ENCODE assay signal across 1 cellular context in the genomic region with DNA sequence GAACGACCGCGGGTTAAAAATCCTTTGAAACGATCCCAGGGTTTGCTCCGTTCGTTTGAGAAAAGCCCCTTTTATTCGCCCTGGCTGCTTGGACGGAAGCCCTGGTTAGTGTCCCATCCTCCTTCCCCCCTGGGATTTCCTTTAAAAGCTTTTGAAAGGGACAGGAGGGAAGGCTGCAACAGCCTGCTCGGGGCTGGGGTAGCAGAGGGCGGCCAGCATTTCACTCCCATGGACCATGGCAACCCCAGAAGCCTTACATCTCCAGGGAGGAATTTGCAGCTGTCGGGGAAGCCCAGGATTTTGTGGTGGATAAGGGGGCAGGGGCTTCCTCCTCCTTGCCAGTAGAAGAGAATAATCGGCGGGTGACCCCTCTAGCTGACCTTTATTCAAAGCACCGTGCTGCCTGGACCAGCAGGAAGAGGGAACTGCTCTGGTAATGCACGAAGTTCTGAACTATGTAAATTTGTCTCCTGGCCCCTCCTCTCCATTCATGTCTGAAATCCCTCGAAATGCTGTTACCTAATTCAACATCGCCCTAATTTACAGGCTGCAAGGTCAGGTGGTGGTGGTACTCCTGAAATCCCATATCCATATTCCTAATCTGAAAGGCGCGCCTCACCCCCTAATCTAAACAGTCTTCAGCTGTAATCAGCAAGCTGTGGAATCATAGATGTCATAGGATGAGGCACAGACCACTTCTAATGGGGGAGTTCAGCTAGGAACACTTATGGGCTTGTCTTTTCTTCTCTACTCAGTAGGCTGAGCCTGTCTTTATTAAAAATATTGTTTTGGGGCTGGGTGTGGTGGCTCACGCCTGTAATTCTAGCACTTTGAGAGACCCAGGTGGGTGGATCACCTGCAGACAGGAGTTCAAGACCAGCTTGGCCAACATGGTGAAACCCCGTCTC.
TF ChIP-seq lines count a peak whose summit lies in the region.

No MANE protein-coding gene starts in this region.

TF ChIP-seq in K562, 482 proteins besides CTCF, POLR2A, EP300 and RAD21 (continues in another document):
- peak; percentile 75 for TF ChIP-seq POLR2AphosphoS5 (IDR thresholded peaks at IDR 0.05; ENCODE audit: control insufficient read depth, insufficient read depth, low read depth, low read length)
- TF ChIP-seq ZNF551 (CRISPR knock-in tag; IDR thresholded peaks at IDR 0.05), result no peak
- TF ChIP-seq, protein P1, sequence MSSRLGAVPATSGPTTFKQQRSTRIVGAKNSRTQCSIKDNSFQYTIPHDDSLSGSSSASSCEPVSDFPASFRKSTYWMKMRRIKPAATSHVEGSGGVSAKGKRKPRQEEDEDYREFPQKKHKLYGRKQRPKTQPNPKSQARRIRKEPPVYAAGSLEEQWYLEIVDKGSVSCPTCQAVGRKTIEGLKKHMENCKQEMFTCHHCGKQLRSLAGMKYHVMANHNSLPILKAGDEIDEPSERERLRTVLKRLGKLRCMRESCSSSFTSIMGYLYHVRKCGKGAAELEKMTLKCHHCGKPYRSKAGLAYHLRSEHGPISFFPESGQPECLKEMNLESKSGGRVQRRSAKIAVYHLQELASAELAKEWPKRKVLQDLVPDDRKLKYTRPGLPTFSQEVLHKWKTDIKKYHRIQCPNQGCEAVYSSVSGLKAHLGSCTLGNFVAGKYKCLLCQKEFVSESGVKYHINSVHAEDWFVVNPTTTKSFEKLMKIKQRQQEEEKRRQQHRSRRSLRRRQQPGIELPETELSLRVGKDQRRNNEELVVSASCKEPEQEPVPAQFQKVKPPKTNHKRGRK (tag; IDR thresholded peaks at IDR 0.05), result no peak
- TF ChIP-seq RBFOX2 (IDR thresholded peaks at IDR 0.05; ENCODE audit: low read depth, low read length), result peak; percentile 51
- no peak for TF ChIP-seq HDAC8 (tag; IDR thresholded peaks at IDR 0.05)
- TF ChIP-seq PRPF4 (IDR thresholded peaks at IDR 0.05; ENCODE audit: insufficient read depth, low read depth, low read length, poor library complexity, severe bottlenecking), result no peak
- TF ChIP-seq, protein P2, sequence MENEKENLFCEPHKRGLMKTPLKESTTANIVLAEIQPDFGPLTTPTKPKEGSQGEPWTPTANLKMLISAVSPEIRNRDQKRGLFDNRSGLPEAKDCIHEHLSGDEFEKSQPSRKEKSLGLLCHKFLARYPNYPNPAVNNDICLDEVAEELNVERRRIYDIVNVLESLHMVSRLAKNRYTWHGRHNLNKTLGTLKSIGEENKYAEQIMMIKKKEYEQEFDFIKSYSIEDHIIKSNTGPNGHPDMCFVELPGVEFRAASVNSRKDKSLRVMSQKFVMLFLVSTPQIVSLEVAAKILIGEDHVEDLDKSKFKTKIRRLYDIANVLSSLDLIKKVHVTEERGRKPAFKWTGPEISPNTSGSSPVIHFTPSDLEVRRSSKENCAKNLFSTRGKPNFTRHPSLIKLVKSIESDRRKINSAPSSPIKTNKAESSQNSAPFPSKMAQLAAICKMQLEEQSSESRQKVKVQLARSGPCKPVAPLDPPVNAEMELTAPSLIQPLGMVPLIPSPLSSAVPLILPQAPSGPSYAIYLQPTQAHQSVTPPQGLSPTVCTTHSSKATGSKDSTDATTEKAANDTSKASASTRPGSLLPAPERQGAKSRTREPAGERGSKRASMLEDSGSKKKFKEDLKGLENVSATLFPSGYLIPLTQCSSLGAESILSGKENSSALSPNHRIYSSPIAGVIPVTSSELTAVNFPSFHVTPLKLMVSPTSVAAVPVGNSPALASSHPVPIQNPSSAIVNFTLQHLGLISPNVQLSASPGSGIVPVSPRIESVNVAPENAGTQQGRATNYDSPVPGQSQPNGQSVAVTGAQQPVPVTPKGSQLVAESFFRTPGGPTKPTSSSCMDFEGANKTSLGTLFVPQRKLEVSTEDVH (IDR thresholded peaks at IDR 0.05; ENCODE audit: low read depth, partially characterized antibody), result peak; percentile 2
- TF ChIP-seq NR2C1 (IDR thresholded peaks at IDR 0.05), result no peak
- peak; percentile 48; the same call in 1 of the 2 replicates for TF ChIP-seq NR2C1 (tag; IDR thresholded peaks at IDR 0.05)
- no peak for TF ChIP-seq E2F3 (CRISPR knock-in tag; IDR thresholded peaks at IDR 0.05)
- TF ChIP-seq PRDM10 (IDR thresholded peaks at IDR 0.05; ENCODE audit: partially characterized antibody), result peak; percentile 92
- peak; percentile 37; the same call in 1 of the 2 replicates for TF ChIP-seq CBX1 (IDR thresholded peaks at IDR 0.05; ENCODE audit: low read depth)
- no peak for TF ChIP-seq FOXM1 (IDR thresholded peaks at IDR 0.05; ENCODE audit: low read depth)
- 0 out of 2 replicates have a peak, but pooled peaks have one; percentile 51 for TF ChIP-seq FOXM1 (CRISPR knock-in tag; IDR thresholded peaks at IDR 0.05; ENCODE audit: low read depth)
- no peak for TF ChIP-seq E4F1 (CRISPR knock-in tag; IDR thresholded peaks at IDR 0.05; ENCODE audit: borderline replicate concordance)
- no peak for TF ChIP-seq NR2C2 (CRISPR knock-in tag; IDR thresholded peaks at IDR 0.05)
- TF ChIP-seq NR2C2 (tag; IDR thresholded peaks at IDR 0.05), result peak; percentile 63
- TF ChIP-seq KDM5B (IDR thresholded peaks at IDR 0.05; ENCODE audit: insufficient replicate concordance, low read depth, low read length), result peak; percentile 24
- peak; percentile 13; the same call in 1 of the 2 replicates for TF ChIP-seq ETV5 (CRISPR knock-in tag; IDR thresholded peaks at IDR 0.05; ENCODE audit: low read depth)
- TF ChIP-seq ZBTB9 (CRISPR knock-in tag; IDR thresholded peaks at IDR 0.05), result 0 out of 2 replicates have a peak, but pooled peaks have one; percentile 62
- TF ChIP-seq ATF7 (IDR thresholded peaks at IDR 0.05), result peak; percentile 57; the same call in 1 of the 2 replicates
- no peak for TF ChIP-seq ZNF584 (CRISPR knock-in tag; IDR thresholded peaks at IDR 0.05; ENCODE audit: low read depth)
- TF ChIP-seq, protein P3, sequence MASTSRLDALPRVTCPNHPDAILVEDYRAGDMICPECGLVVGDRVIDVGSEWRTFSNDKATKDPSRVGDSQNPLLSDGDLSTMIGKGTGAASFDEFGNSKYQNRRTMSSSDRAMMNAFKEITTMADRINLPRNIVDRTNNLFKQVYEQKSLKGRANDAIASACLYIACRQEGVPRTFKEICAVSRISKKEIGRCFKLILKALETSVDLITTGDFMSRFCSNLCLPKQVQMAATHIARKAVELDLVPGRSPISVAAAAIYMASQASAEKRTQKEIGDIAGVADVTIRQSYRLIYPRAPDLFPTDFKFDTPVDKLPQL (IDR thresholded peaks at IDR 0.05; ENCODE audit: extremely low read depth, insufficient read length), result peak; percentile 92
- TF ChIP-seq PML (IDR thresholded peaks at IDR 0.05; ENCODE audit: low read length), result peak; percentile 85
- TF ChIP-seq ETS1 (conservative IDR thresholded peaks at IDR 0.05; ENCODE audit: control insufficient read depth, low read depth, low read length), result 0 out of 2 replicates have a peak, but pooled peaks have one; percentile 30
- TF ChIP-seq DPF2 (IDR thresholded peaks at IDR 0.05), result 0 out of 2 replicates have a peak, but pooled peaks have one; percentile 27
- TF ChIP-seq TBP (optimal IDR thresholded peaks at IDR 0.05; ENCODE audit: low read depth, low read length), result peak; percentile 95
- TF ChIP-seq, protein P4, sequence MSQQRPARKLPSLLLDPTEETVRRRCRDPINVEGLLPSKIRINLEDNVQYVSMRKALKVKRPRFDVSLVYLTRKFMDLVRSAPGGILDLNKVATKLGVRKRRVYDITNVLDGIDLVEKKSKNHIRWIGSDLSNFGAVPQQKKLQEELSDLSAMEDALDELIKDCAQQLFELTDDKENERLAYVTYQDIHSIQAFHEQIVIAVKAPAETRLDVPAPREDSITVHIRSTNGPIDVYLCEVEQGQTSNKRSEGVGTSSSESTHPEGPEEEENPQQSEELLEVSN (IDR thresholded peaks at IDR 0.05; ENCODE audit: borderline replicate concordance in 1 of 2, extremely low read depth in 1 of 2, insufficient read depth in 1 of 2, insufficient read length in 1 of 2, low read depth in 1 of 2, low read length in 1 of 2, poor library complexity in 1 of 2, severe bottlenecking in 1 of 2), result peak in 1 of 2 experiments; percentile 37
- TF ChIP-seq SUPT5H (IDR thresholded peaks at IDR 0.05), result peak; percentile 63
- TF ChIP-seq FOXK2 (conservative IDR thresholded peaks at IDR 0.05 in 1 of 2, IDR thresholded peaks at IDR 0.05 in 1 of 2; ENCODE audit: low read depth in 2 of 2), result peak in 1 of 2 experiments; percentile 37; a peak in 1 of 4 replicates
- 0 out of 2 replicates have a peak, but pooled peaks have one; percentile 31 for TF ChIP-seq ZEB2 (IDR thresholded peaks at IDR 0.05)
- 0 out of 2 replicates have a peak, but pooled peaks have one; percentile 5 for TF ChIP-seq SMARCA4 (IDR thresholded peaks at IDR 0.05)
- TF ChIP-seq TFAP4 (CRISPR knock-in tag; IDR thresholded peaks at IDR 0.05; ENCODE audit: borderline replicate concordance), result 0 out of 2 replicates have a peak, but pooled peaks have one; percentile 30
- TF ChIP-seq ZNF583 (CRISPR knock-in tag; IDR thresholded peaks at IDR 0.05), result no peak
- TF ChIP-seq SPI1 (IDR thresholded peaks at IDR 0.05; ENCODE audit: borderline replicate concordance, low read depth, low read length), result peak; percentile 59
- 0 out of 2 replicates have a peak, but pooled peaks have one; percentile 13 for TF ChIP-seq POLR2G (IDR thresholded peaks at IDR 0.05; ENCODE audit: low read depth, low read length)
- no peak for TF ChIP-seq KLF1 (tag; IDR thresholded peaks at IDR 0.05)
- TF ChIP-seq RNF2 (IDR thresholded peaks at IDR 0.05), result 0 out of 2 replicates have a peak, but pooled peaks have one; percentile 24
- TF ChIP-seq, protein P5, sequence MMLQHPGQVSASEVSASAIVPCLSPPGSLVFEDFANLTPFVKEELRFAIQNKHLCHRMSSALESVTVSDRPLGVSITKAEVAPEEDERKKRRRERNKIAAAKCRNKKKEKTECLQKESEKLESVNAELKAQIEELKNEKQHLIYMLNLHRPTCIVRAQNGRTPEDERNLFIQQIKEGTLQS (IDR thresholded peaks at IDR 0.05), result no peak
- TF ChIP-seq, protein P5 (CRISPR knock-in tag; conservative IDR thresholded peaks at IDR 0.05), result 0 out of 2 replicates have a peak, but pooled peaks have one; percentile 31
